14 cellular contexts compared by ENCODE assay signal in the genomic region with DNA sequence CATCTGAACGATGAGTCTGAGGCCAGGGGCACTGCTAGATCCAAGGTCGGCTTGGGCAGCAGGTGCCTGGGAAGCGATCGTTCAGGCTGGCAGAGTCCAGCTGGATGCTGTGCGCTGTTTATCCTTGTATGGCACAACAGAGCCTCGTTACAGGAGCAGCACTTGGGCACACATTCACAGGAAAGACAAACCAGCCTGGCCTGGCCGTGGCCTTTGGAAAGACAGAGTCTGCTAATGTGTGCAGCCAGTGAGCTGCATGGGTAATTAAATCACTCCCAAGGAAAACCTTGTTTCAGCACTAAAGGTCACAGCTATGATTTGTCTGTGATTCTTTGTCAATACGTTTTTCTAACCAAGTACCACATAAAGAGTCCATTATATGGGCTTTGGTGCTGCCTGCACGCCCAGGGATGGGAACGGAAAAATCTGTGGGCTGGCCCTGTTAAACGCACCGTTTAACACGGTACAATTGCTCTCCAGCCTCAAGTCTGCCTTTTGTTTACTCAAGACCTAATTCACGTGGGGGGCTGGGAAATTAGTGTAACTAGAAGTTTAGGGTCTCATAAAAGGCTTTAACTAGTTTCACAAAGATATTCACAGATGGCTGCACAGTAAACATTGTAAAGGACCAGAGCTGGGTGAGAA.
A peak's percentile ranks its signal among the peaks of the same experiment; 100 is the strongest.
DNase-seq lines count a peak whose midpoint lies in the region; TF ChIP-seq lines count a peak whose summit lies in the region.
"Had no signal": no experiment of that assay in that cellular context is flagged by ENCODE, and none has a peak within 500 bp of the region (broad histone marks: within the 10 kb centered on the region; RNA-seq: fewer than 3 reads in every experiment).

No MANE protein-coding gene starts in this region.

- H3K4me1 ChIP-seq in Caco-2, result no peaks in the 10 kb centered on the region
- no peaks in the 10 kb centered on the region for H3K4me1 ChIP-seq in MM.1S (ENCODE audit: low read length)
- H3K4me1 ChIP-seq: suprapubic skin had no signal

- no peak overlapping the region for H3K4me2 ChIP-seq in MM.1S (ENCODE audit: low read depth, low read length)
- H3K4me2 ChIP-seq: BLaER1 treated with 17β-estradiol and CSF1 and Interleukin-3, amounts not matched to agents 10 nM and 100 nM had no signal

- no peaks in the 10 kb centered on the region for H3K36me3 Mint-ChIP-seq in progenitor cell of endocrine pancreas (ENCODE audit: insufficient read depth)
- H3K36me3 Mint-ChIP-seq in Caco-2 (ENCODE audit: insufficient read depth, unreplicated experiment), result no peaks in the 10 kb centered on the region
- H3K36me3 Mint-ChIP-seq: activated naive CD4-positive, alpha-beta T cell treated with anti-CD3 and anti-CD28 coated beads, Interleukin-2, amount 10 ng/mL, durations not matched to agents 7 days and 5 days had no signal

- H3K4me3 ChIP-seq in Caco-2 (ENCODE audit: low read depth, low read length) (no peak overlapping the region), MM.1S (ENCODE audit: low read length) (no peak overlapping the region)
- H3K4me3 ChIP-seq: BLaER1 treated with 17β-estradiol and CSF1 and Interleukin-3, amounts not matched to agents 10 nM and 100 nM; suprapubic skin had no signal

- no peaks in the 10 kb centered on the region for H3F3A ChIP-seq in MM.1S (ENCODE audit: insufficient read depth, low read length)

- no peak overlapping the region for H3K27ac ChIP-seq in MM.1S (ENCODE audit: low read length)
- H3K27ac ChIP-seq: BLaER1 treated with 17β-estradiol and CSF1 and Interleukin-3, amounts not matched to agents 10 nM and 100 nM; suprapubic skin had no signal

- CTCF ChIA-PET in Caco-2 (lab: Charles Lee), result interaction anchor here (1.4 kb wide), 1 partner anchor 33 kb away, joined by 5 read pairs; no protein-coding TSS in a partner anchor

- H3K9me3 Mint-ChIP-seq in progenitor cell of endocrine pancreas (ENCODE audit: low read depth) (no peaks in the 10 kb centered on the region), Caco-2 (ENCODE audit: unreplicated experiment) (no peaks in the 10 kb centered on the region)
- H3K9me3 Mint-ChIP-seq: activated naive CD4-positive, alpha-beta T cell treated with anti-CD3 and anti-CD28 coated beads, Interleukin-2, amount 10 ng/mL, durations not matched to agents 7 days and 5 days; central memory CD8-positive, alpha-beta T cell had no signal

- peaks cover 82% of the 10 kb centered on the region for H3K27me3 Mint-ChIP-seq in progenitor cell of endocrine pancreas
- peaks cover 22% of the 10 kb centered on the region for H3K27me3 Mint-ChIP-seq in Caco-2 (ENCODE audit: insufficient read depth, unreplicated experiment)

- H3K9me3 ChIP-seq in Caco-2, result no peaks in the 10 kb centered on the region
- H3K9me3 ChIP-seq in MM.1S (replicated peaks; ENCODE audit: insufficient read depth, low read length), result no peaks in the 10 kb centered on the region
- H3K9me3 ChIP-seq: BLaER1 treated with 17β-estradiol and CSF1 and Interleukin-3, amounts not matched to agents 10 nM and 100 nM; suprapubic skin had no signal

- TF ChIP-seq CTCF in progenitor cell of endocrine pancreas (IDR thresholded peaks at IDR 0.05; ENCODE audit: unreplicated experiment) (no peak), Caco-2 (IDR thresholded peaks at IDR 0.05; ENCODE audit: insufficient read depth in 1 of 2, low read depth in 1 of 2, low read length in 1 of 2, severe bottlenecking in 1 of 2, unreplicated experiment in 1 of 2) (no peak), MM.1S (IDR thresholded peaks at IDR 0.05; ENCODE audit: low read length) (no peak)

- no peak overlapping the region for H2AFZ ChIP-seq in MM.1S (ENCODE audit: low read length)

- H3K36me3 ChIP-seq in Caco-2 (ENCODE audit: control insufficient read depth, insufficient read depth, low read length) (no peaks in the 10 kb centered on the region), MM.1S (replicated peaks; ENCODE audit: insufficient read depth, low read length) (no peaks in the 10 kb centered on the region)
- H3K36me3 ChIP-seq: BLaER1 treated with 17β-estradiol and CSF1 and Interleukin-3, amounts not matched to agents 10 nM and 100 nM; suprapubic skin had no signal

- H3K9me2 ChIP-seq in MM.1S (replicated peaks; ENCODE audit: insufficient read depth, low read length), result no peaks in the 10 kb centered on the region

- H3K27ac Mint-ChIP-seq in progenitor cell of endocrine pancreas (peak overlapping the region; percentile 45), Caco-2 (ENCODE audit: unreplicated experiment) (no peak overlapping the region)
- H3K27ac Mint-ChIP-seq: activated naive CD4-positive, alpha-beta T cell treated with anti-CD3 and anti-CD28 coated beads, Interleukin-2, amount 10 ng/mL, durations not matched to agents 7 days and 5 days had no signal

- POLR2A ChIA-PET in Caco-2 (lab: Charles Lee), result no interaction called here

- no TSS peak for BruUV-seq in Caco-2 (replicated peaks; lab: Mats Ljungman, UMichigan)

- DNase-seq in NCI-H1105 (lab: John Stamatoyannopoulos, UW) (peak; percentile 68), NCI-H748 (lab: John Stamatoyannopoulos, UW; ENCODE audit: unreplicated experiment) (peak; percentile 98), globus pallidus (ENCODE audit: low spot score) (peak; percentile 49), progenitor cell of endocrine pancreas (ENCODE audit: low spot score, unreplicated experiment) (no peak), dermis blood vessel endothelial cell (no peak), Caco-2 (no peak), MM.1S (no peak), hepatic stellate cell (ENCODE audit: low spot score) (no peak)
- DNase-seq: activated naive CD4-positive, alpha-beta T cell treated with anti-CD3 and anti-CD28 coated beads, Interleukin-2, amount 10 ng/mL, durations not matched to agents 7 days and 5 days; IMR-90; NCI-H2171 treated with DMSO at 0.1 percent for 48 hours had no signal

- H3K79me2 ChIP-seq in MM.1S (ENCODE audit: low read length), result no peaks in the 10 kb centered on the region

- H3K27me3 ChIP-seq in Caco-2 (replicated peaks; ENCODE audit: control insufficient read depth, insufficient read depth, low read length), result no peaks in the 10 kb centered on the region; the same call in 1 of the 2 replicates
- H3K27me3 ChIP-seq in MM.1S (replicated peaks; ENCODE audit: insufficient read depth, low read length), result no peaks in the 10 kb centered on the region
- H3K27me3 ChIP-seq: BLaER1 treated with 17β-estradiol and CSF1 and Interleukin-3, amounts not matched to agents 10 nM and 100 nM; suprapubic skin had no signal

- H4K20me1 ChIP-seq in MM.1S (ENCODE audit: insufficient read depth, low read length), result no peaks in the 10 kb centered on the region
- H4K20me1 ChIP-seq: BLaER1 treated with 17β-estradiol and CSF1 and Interleukin-3, amounts not matched to agents 10 nM and 100 nM had no signal

- H3K4me3 Mint-ChIP-seq in progenitor cell of endocrine pancreas (ENCODE audit: low read depth), result peak overlapping the region; percentile 4
- H3K4me3 Mint-ChIP-seq in Caco-2 (ENCODE audit: unreplicated experiment), result no peak overlapping the region
- H3K4me3 Mint-ChIP-seq: activated naive CD4-positive, alpha-beta T cell treated with anti-CD3 and anti-CD28 coated beads, Interleukin-2, amount 10 ng/mL, durations not matched to agents 7 days and 5 days; central memory CD8-positive, alpha-beta T cell had no signal

- intact Hi-C loops in Caco-2 (cut with micrococcal nuclease; ENCODE audit: unreplicated experiment), result loop anchor here (10.0 kb wide), 2 partner anchors 172 to 212 kb away; no protein-coding TSS in a partner anchor

- no peak overlapping the region for H3K9ac ChIP-seq in MM.1S (ENCODE audit: low read length)
- H3K9ac ChIP-seq: BLaER1 treated with 17β-estradiol and CSF1 and Interleukin-3, amounts not matched to agents 10 nM and 100 nM had no signal

- peaks cover 30% of the 10 kb centered on the region for H3K4me1 Mint-ChIP-seq in progenitor cell of endocrine pancreas (ENCODE audit: low read depth)
- no peaks in the 10 kb centered on the region for H3K4me1 Mint-ChIP-seq in Caco-2 (ENCODE audit: low read depth, unreplicated experiment)
- H3K4me1 Mint-ChIP-seq: activated naive CD4-positive, alpha-beta T cell treated with anti-CD3 and anti-CD28 coated beads, Interleukin-2, amount 10 ng/mL, durations not matched to agents 7 days and 5 days; central memory CD8-positive, alpha-beta T cell had no signal

Comparison
In these comparisons a context has a peak if more than half of its experiments do, and no peak if none do; other contexts are left out.
1. DNase-seq: peak in NCI-H1105 (single experiment), NCI-H748 (single experiment) and globus pallidus (single experiment); none in progenitor cell of endocrine pancreas (single experiment), dermis blood vessel endothelial cell (single experiment), Caco-2 (0 of 2), MM.1S (single experiment) and hepatic stellate cell (single experiment).